Comparison of ENCODE assay signal across 11 cellular contexts in the genomic region with DNA sequence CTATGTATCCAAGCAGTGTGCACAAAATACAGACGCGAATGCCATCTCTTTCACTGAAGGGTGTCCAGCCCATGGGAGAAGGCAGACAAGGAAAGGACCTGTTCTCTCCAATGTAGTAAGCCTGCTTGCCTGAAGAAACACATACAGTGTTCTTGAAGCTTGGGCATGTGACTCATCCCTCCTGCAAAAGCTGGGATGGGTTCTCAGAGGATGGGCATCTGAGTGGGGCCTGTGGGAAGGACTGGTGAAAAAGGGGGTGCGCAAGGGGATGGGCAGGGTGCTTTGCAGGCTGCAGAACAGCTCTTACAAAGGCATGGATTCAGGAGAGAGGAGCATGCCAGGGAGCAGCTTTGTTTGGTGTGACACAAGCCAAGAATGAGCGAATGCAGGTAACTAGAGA.
A peak's percentile ranks its signal among the peaks of the same experiment; 100 is the strongest.
DNase-seq lines count a peak whose midpoint lies in the region; ATAC-seq and TF ChIP-seq lines count a peak whose summit lies in the region.
"Had no signal": no experiment of that assay in that cellular context is flagged by ENCODE, and none has a peak within 500 bp of the region (broad histone marks: within the 10 kb centered on the region; RNA-seq: fewer than 3 reads in every experiment).

No MANE protein-coding gene starts in this region.

- H2BK120ac ChIP-seq in mesenchymal stem cell (ENCODE audit: low read depth, low read length): no peak overlapping the region

- H3K27me3 ChIP-seq in left ventricle myocardium inferior (ENCODE audit: low read depth) (no peaks in the 10 kb centered on the region), right cardiac atrium (ENCODE audit: control insufficient read depth, insufficient read depth) (no peaks in the 10 kb centered on the region), mesenchymal stem cell (ENCODE audit: control insufficient read depth in 1 of 2, insufficient read depth in 1 of 2, low read length in 2 of 2) (no peaks in the 10 kb centered on the region)
- H3K27me3 ChIP-seq: body of pancreas had no signal

- H3K9ac ChIP-seq in mesenchymal stem cell (ENCODE audit: low read length): peak overlapping the region; percentile 60

- H2BK15ac ChIP-seq in mesenchymal stem cell (ENCODE audit: low read depth, poor library complexity, severe bottlenecking): no peak overlapping the region

- ATAC-seq in right cardiac atrium (no peak), GM18858 (IDR thresholded peaks at IDR 0.05; ENCODE audit: unreplicated experiment) (no peak)
- ATAC-seq: body of pancreas had no signal

- DNase-seq in left ventricle myocardium inferior (no peak), right cardiac atrium (no peak), mesenchymal stem cell (peak; percentile 17), A172 (ENCODE audit: low spot score) (no peak)
- no peak for DNase-seq in activated CD4-positive, CD25-positive, alpha-beta regulatory T cell (lab: John Stamatoyannopoulos, UW)
- DNase-seq: activated effector memory CD4-positive, alpha-beta T cell treated with Interleukin-2 at 50 U/mL for 16 hours; body of pancreas; NCI-H1436 treated with DMSO at 0.1 percent for 48 hours; NK-92 treated with Interleukin-12 subunit alpha and Interleukin-12 subunit beta, amount 100 ng/mL, for 24 hours had no signal

- peak overlapping the region in 1 of 2 experiments; percentile 10 for H2BK12ac ChIP-seq in mesenchymal stem cell (ENCODE audit: low read length in 2 of 2)

- no peak overlapping the region for H3K4me2 ChIP-seq in mesenchymal stem cell (ENCODE audit: low read length, poor library complexity, severe bottlenecking)

- H3K14ac ChIP-seq in mesenchymal stem cell (ENCODE audit: low read length in 2 of 2): no peak overlapping the region

- H3K36me3 ChIP-seq in left ventricle myocardium inferior (no peaks in the 10 kb centered on the region), mesenchymal stem cell (ENCODE audit: control insufficient read depth in 1 of 2, insufficient read depth in 2 of 2, low read depth in 1 of 2, low read length in 2 of 2) (peaks cover 0 to 15% of the 10 kb centered on the region in 2 experiments)

- no peak overlapping the region for H2AFZ ChIP-seq in mesenchymal stem cell (ENCODE audit: low read depth, low read length)

- H4K8ac ChIP-seq in mesenchymal stem cell (ENCODE audit: low read length): no peak overlapping the region

- 94% methylated on average over 4 of the region's 4 CpGs for WGBS in right cardiac atrium
- 98% methylated on average over 4 of the region's 4 CpGs for WGBS in mesenchymal stem cell

- peak overlapping the region in 1 of 2 experiments; percentile 35 for H3K18ac ChIP-seq in mesenchymal stem cell (ENCODE audit: low read depth in 1 of 2, low read length in 2 of 2)

- H4K91ac ChIP-seq in mesenchymal stem cell (ENCODE audit: low read length): peak overlapping the region; percentile 31

- H2BK5ac ChIP-seq in mesenchymal stem cell (ENCODE audit: low read depth, low read length, poor library complexity, severe bottlenecking): no peak overlapping the region

- intact Hi-C loops in left ventricle myocardium inferior (cut with micrococcal nuclease) (no loop called here), right cardiac atrium (cut with DNase I) (no loop called here)

- no peak overlapping the region for H3K4me3 ChIP-seq in left ventricle myocardium inferior
- H3K4me3 ChIP-seq in right cardiac atrium (ENCODE audit: low read length): no peak overlapping the region
- peak overlapping the region in 1 of 2 experiments; percentile 36 for H3K4me3 ChIP-seq in mesenchymal stem cell (ENCODE audit: insufficient read depth in 1 of 2, low read depth in 1 of 2, low read length in 2 of 2)
- H3K4me3 ChIP-seq: body of pancreas had no signal

- H3K27ac ChIP-seq in left ventricle myocardium inferior (replicated peaks): peak overlapping the region; percentile 83
- H3K27ac ChIP-seq in right cardiac atrium (ENCODE audit: low read length): no peak overlapping the region
- peak overlapping the region; percentile 24 for H3K27ac ChIP-seq in angular gyrus (ENCODE audit: low read depth, low read length)
- H3K27ac ChIP-seq in mesenchymal stem cell (ENCODE audit: low read length, poor library complexity, severe bottlenecking): no peak overlapping the region
- H3K27ac ChIP-seq: body of pancreas had no signal

- no peak overlapping the region for H2AK5ac ChIP-seq in mesenchymal stem cell (ENCODE audit: low read length, severe bottlenecking)

- H3K23ac ChIP-seq in mesenchymal stem cell (ENCODE audit: low read length in 2 of 2): no peak overlapping the region

- H3K79me1 ChIP-seq in mesenchymal stem cell (replicated peaks; ENCODE audit: low read length, poor library complexity, severe bottlenecking): peaks cover 5% of the 10 kb centered on the region

- no peaks in the 10 kb centered on the region for H3K9me3 ChIP-seq in left ventricle myocardium inferior (replicated peaks)
- H3K9me3 ChIP-seq in right cardiac atrium (ENCODE audit: control insufficient read depth, low read length): no peaks in the 10 kb centered on the region
- no peaks in the 10 kb centered on the region for H3K9me3 ChIP-seq in mesenchymal stem cell (ENCODE audit: control insufficient read depth, low read length)
- H3K9me3 ChIP-seq: body of pancreas had no signal

- TF ChIP-seq CTCF in left ventricle myocardium inferior (IDR thresholded peaks at IDR 0.05; ENCODE audit: borderline replicate concordance): no peak

- no peak overlapping the region for H3K4ac ChIP-seq in mesenchymal stem cell (ENCODE audit: low read depth in 1 of 2, low read length in 2 of 2)

- H3K4me1 ChIP-seq in left ventricle myocardium inferior: peaks cover 84% of the 10 kb centered on the region
- H3K4me1 ChIP-seq in right cardiac atrium (ENCODE audit: control insufficient read depth, insufficient read depth, low read length): peaks cover 16% of the 10 kb centered on the region
- peaks cover 3% of the 10 kb centered on the region for H3K4me1 ChIP-seq in mesenchymal stem cell (ENCODE audit: control insufficient read depth, insufficient read depth, low read depth, low read length)
- H3K4me1 ChIP-seq: body of pancreas had no signal

Comparison
In these comparisons a context has a peak if more than half of its experiments do, and no peak if none do; other contexts are left out.
1. H3K27ac ChIP-seq: peak in left ventricle myocardium inferior (single experiment) and angular gyrus (single experiment); none in right cardiac atrium (single experiment) and mesenchymal stem cell (single experiment).